8 cellular contexts compared by ENCODE assay signal in the genomic region with DNA sequence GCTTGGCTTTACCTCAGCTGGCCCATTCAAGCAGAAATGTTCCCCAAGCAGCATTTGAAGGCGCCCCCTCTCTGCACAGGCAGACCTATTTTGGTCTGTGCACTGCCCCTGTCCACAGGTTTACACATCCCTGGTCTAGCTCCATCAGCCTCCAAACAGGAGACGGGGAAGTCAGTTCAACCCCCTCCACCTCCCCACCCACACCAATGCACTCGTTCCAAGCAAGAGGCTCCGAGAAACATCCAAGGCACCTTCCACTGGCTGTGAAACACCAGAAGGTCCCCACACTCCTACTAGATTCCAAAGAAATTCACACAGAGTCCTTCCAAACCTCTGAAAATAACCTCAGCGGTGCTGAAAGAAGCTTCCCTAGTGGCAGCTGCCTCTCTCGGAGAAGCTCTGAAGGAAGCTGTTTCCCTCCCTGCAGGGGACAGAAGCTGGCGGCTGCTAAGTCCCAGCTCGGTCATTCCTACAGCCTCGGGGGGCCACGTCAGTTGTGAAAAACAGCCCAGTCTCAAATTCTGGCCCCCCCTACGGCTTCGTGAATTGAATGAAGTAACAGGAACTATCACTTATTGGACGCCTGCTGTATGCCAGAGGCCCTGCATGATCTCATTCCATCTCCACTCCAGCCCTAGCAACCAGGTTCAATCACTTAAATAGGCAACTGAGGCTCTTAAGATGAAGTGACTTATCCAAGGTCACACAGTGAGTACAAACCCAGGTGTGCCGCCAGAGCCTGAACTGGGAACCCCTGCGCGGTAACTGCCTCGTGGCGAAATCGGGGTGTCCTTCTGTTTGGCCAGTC. TPM values are rescaled to one million over a fixed set of nuclear protein-coding genes. Genes with fewer than 3 reads are reported as not detected.
DNase-seq lines count a peak whose midpoint lies in the region; ATAC-seq and TF ChIP-seq lines count a peak whose summit lies in the region.

No MANE protein-coding gene starts in this region.

- H3K36me3 Mint-ChIP-seq in activated CD8-positive, alpha-beta T cell treated with anti-CD3 and anti-CD28 coated beads for 36 hours (ENCODE audit: low read depth) = no peaks in the 10 kb centered on the region

- no peaks in the 10 kb centered on the region for H3K27me3 Mint-ChIP-seq in activated CD8-positive, alpha-beta T cell treated with anti-CD3 and anti-CD28 coated beads for 36 hours

- peak overlapping the region; percentile 92 for H3K4me2 ChIP-seq in DOHH2 (ENCODE audit: low read length)

- H3K4me3 Mint-ChIP-seq in activated CD8-positive, alpha-beta T cell treated with anti-CD3 and anti-CD28 coated beads for 36 hours = peak overlapping the region; percentile 95

- TF ChIP-seq CTCF in DOHH2 (IDR thresholded peaks at IDR 0.05; ENCODE audit: low read depth, low read length, poor library complexity, severe bottlenecking) = peak; percentile 19
- TF ChIP-seq CTCF in activated CD8-positive, alpha-beta T cell treated with anti-CD3 and anti-CD28 coated beads for 36 hours (IDR thresholded peaks at IDR 0.05) = no peak

- H3K27me3 ChIP-seq in DOHH2 (ENCODE audit: control insufficient read depth, low read length) = no peaks in the 10 kb centered on the region
- H3K27me3 ChIP-seq in right cardiac atrium (ENCODE audit: control insufficient read depth, insufficient read depth) = no peaks in the 10 kb centered on the region

- H3K9me3 ChIP-seq in DOHH2 (ENCODE audit: control insufficient read depth, insufficient read depth, low read length) (no peaks in the 10 kb centered on the region), right cardiac atrium (ENCODE audit: control insufficient read depth, low read length) (no peaks in the 10 kb centered on the region)

- H3K36me3 ChIP-seq in DOHH2 (ENCODE audit: control insufficient read depth, low read length) = peaks cover 10% of the 10 kb centered on the region

- peaks cover 30% of the 10 kb centered on the region for H3K4me1 Mint-ChIP-seq in activated CD8-positive, alpha-beta T cell treated with anti-CD3 and anti-CD28 coated beads for 36 hours (ENCODE audit: low read depth)

- H3F3A ChIP-seq in DOHH2 (ENCODE audit: control insufficient read depth, insufficient read depth) = peaks cover 3% of the 10 kb centered on the region; the same call in 1 of the 2 replicates

- peak overlapping the region; percentile 92 for H3K27ac ChIP-seq in DOHH2 (ENCODE audit: low read depth, low read length)
- H3K27ac ChIP-seq in right cardiac atrium (ENCODE audit: low read length) = peak overlapping the region; percentile 92

- WGBS in right cardiac atrium = 4% methylated on average over 19 of the region's 19 CpGs

- CTCF ChIA-PET in activated CD8-positive, alpha-beta T cell treated with anti-CD3 and anti-CD28 coated beads for 36 hours (lab: Charles Lee) = interaction anchor here (0.9 to 7.7 kb wide), 8 partner anchors 9 to 374 kb away, joined by 3 to 40 read pairs (median 4); no protein-coding TSS in a partner anchor

- POLR2A ChIA-PET in activated CD8-positive, alpha-beta T cell treated with anti-CD3 and anti-CD28 coated beads for 36 hours (lab: Charles Lee) = interaction anchor here (0.6 to 4.2 kb wide), 4 partner anchors 10 to 318 kb away, joined by 3 to 22 read pairs (median 4); a partner anchor contains a TSS

- peak; percentile 37 for DNase-seq in activated CD8-positive, alpha-beta T cell treated with anti-CD3 and anti-CD28 coated beads for 36 hours
- no peak for DNase-seq in right cardiac atrium
- DNase-seq in skeletal muscle cell (ENCODE audit: low read depth) = no peak
- no peak for DNase-seq in dedifferentiated amniotic fluid mesenchymal stem cell (ENCODE audit: extremely low spot score)

- peaks cover 17% of the 10 kb centered on the region for H4K20me1 ChIP-seq in DOHH2 (ENCODE audit: control insufficient read depth, insufficient read depth, low read depth, low read length)

- H3K4me3 ChIP-seq in DOHH2 (ENCODE audit: low read length) = peak overlapping the region; percentile 87
- H3K4me3 ChIP-seq in right cardiac atrium (ENCODE audit: low read length) = peak overlapping the region; percentile 93
- H3K4me3 ChIP-seq in skeletal muscle cell (ENCODE audit: low read depth, low read length) = peak overlapping the region; percentile 62

- ATAC-seq in HG02840 (IDR thresholded peaks at IDR 0.05; ENCODE audit: low FRiP score, unreplicated experiment) = peak; percentile 10
- ATAC-seq in activated CD8-positive, alpha-beta T cell treated with anti-CD3 and anti-CD28 coated beads for 36 hours = peak; percentile 8
- ATAC-seq in right cardiac atrium = no peak
- ATAC-seq in HG02870 (IDR thresholded peaks at IDR 0.05; ENCODE audit: unreplicated experiment) = no peak
- ATAC-seq in HG03442 (IDR thresholded peaks at IDR 0.05; ENCODE audit: unreplicated experiment) = no peak

- H3K27ac Mint-ChIP-seq in activated CD8-positive, alpha-beta T cell treated with anti-CD3 and anti-CD28 coated beads for 36 hours = peak overlapping the region; percentile 80

- intact Hi-C loops in activated CD8-positive, alpha-beta T cell treated with anti-CD3 and anti-CD28 coated beads for 36 hours (cut with micrococcal nuclease) = no loop called here
- intact Hi-C loops in right cardiac atrium (cut with DNase I) = no loop called here

- peaks cover 23% of the 10 kb centered on the region for H3K4me1 ChIP-seq in DOHH2 (ENCODE audit: control insufficient read depth, low read length)
- peaks cover 13% of the 10 kb centered on the region for H3K4me1 ChIP-seq in right cardiac atrium (ENCODE audit: control insufficient read depth, insufficient read depth, low read length)

- peaks cover 67% of the 10 kb centered on the region for H3K79me2 ChIP-seq in DOHH2 (ENCODE audit: control insufficient read depth, low read length)

- H3K9me3 Mint-ChIP-seq in activated CD8-positive, alpha-beta T cell treated with anti-CD3 and anti-CD28 coated beads for 36 hours = no peaks in the 10 kb centered on the region

- no peaks in the 10 kb centered on the region for H3K9me2 ChIP-seq in DOHH2 (replicated peaks; ENCODE audit: control insufficient read depth, low read length)

RNA-seq across cellular contexts. Expression of a gene that starts 0.8 kb away (rescaled TPM):
- 1 to 10 TPM; 6.2 to 7.4 TPM for total RNA-seq in activated CD8-positive, alpha-beta T cell treated with anti-CD3 and anti-CD28 coated beads for 36 hours
- 1 to 10 TPM; 6.4 to 8.2 (median 7.1) TPM for total RNA-seq in right cardiac atrium
- polyA plus RNA-seq in right cardiac atrium = 5.5 TPM

RNA-seq across cellular contexts. Expression of a gene that starts 21.7 kb away (rescaled TPM):
- total RNA-seq in activated CD8-positive, alpha-beta T cell treated with anti-CD3 and anti-CD28 coated beads for 36 hours = 10 to 100 TPM; 68.4 to 70.5 TPM
- total RNA-seq in right cardiac atrium = 10 to 100 TPM; 44.0 to 50.0 (median 47.1) TPM
- 42.8 TPM for polyA plus RNA-seq in right cardiac atrium

Comparison
In these comparisons a context has a peak if more than half of its experiments do, and no peak if none do; other contexts are left out.
1. ATAC-seq: peak in HG02840 (single experiment) and activated CD8-positive, alpha-beta T cell treated with anti-CD3 and anti-CD28 coated beads for 36 hours (single experiment); none in right cardiac atrium (0 of 2), HG02870 (single experiment) and HG03442 (single experiment).
2. Peak in every context shown above with its lines, with median percentiles within 50 percentile points of each other: H3K4me3 ChIP-seq.